In genomic region chr2:17517481-17518211, GRCh38 we compare ENCODE assay signal across 9 cellular contexts. TPM values are rescaled to one million over a fixed set of nuclear protein-coding genes. Genes with fewer than 3 reads are reported as not detected.
DNase-seq lines count a peak whose midpoint lies in the region; ATAC-seq, FAIRE-seq and TF ChIP-seq lines count a peak whose summit lies in the region.
"Had no signal": no experiment of that assay in that cellular context is flagged by ENCODE, and none has a peak within 500 bp of the region (broad histone marks: within the 10 kb centered on the region; RNA-seq: fewer than 3 reads in every experiment).

No MANE protein-coding gene starts in this region.

- FAIRE-seq in GM12892 (lab: Jason Lieb, UNC) (peak; percentile 68), keratinocyte (lab: Jason Lieb, UNC) (peak; percentile 36)

- H2AFZ ChIP-seq in keratinocyte (ENCODE audit: control insufficient read depth, low read length), result peak overlapping the region; percentile 89

- intact Hi-C loops in upper lobe of right lung (cut with DNase I), result no loop called here

- H3K27ac ChIP-seq in keratinocyte (ENCODE audit: control insufficient read depth, insufficient read depth, low read length) (no peak overlapping the region), upper lobe of right lung (no peak overlapping the region)

- H3K4me3 ChIP-seq in keratinocyte (ENCODE audit: control insufficient read depth in 2 of 3, extremely low read depth in 1 of 3, insufficient read depth in 2 of 3, low read depth in 1 of 3, low read length in 3 of 3) (peak overlapping the region; percentile 46 to 70 (median 57)), upper lobe of right lung (peak overlapping the region; percentile 44)

- dilution Hi-C loops in keratinocyte (cut with MboI; ENCODE audit: extremely low pct_ligation_motif_present, low sequenced_read_pairs), result no loop called here

- TF ChIP-seq CTCF in keratinocyte (optimal IDR thresholded peaks at IDR 0.05 in 1 of 3, IDR thresholded peaks at IDR 0.05 in 1 of 3, conservative IDR thresholded peaks at IDR 0.05 in 1 of 3; ENCODE audit: extremely low read depth in 1 of 3, insufficient read depth in 2 of 3, low read length in 3 of 3) (no peak), upper lobe of right lung (IDR thresholded peaks at IDR 0.05) (no peak)

- H3K27me3 ChIP-seq in keratinocyte (ENCODE audit: control insufficient read depth, extremely low read depth, insufficient read depth, low read length), result no peaks in the 10 kb centered on the region
- H3K27me3 ChIP-seq in upper lobe of right lung, result peaks cover 32% of the 10 kb centered on the region

- no peaks in the 10 kb centered on the region for H3K79me2 ChIP-seq in keratinocyte (ENCODE audit: control insufficient read depth, insufficient read depth, low read length)

- peak overlapping the region; percentile 54 for H3K4me2 ChIP-seq in keratinocyte (ENCODE audit: control insufficient read depth, extremely low read depth, insufficient read depth, low read depth, low read length)

- H4K20me1 ChIP-seq in keratinocyte (ENCODE audit: control insufficient read depth, extremely low read depth, insufficient read depth, low read length), result no peaks in the 10 kb centered on the region

- H3K4me1 ChIP-seq in keratinocyte (ENCODE audit: control insufficient read depth, extremely low read depth, insufficient read depth, low read length), result no peaks in the 10 kb centered on the region
- H3K4me1 ChIP-seq in upper lobe of right lung, result no peaks in the 10 kb centered on the region

- H3K9me3 ChIP-seq in keratinocyte (ENCODE audit: control insufficient read depth, low read depth, low read length), result no peaks in the 10 kb centered on the region
- H3K9me3 ChIP-seq in upper lobe of right lung, result no peaks in the 10 kb centered on the region

- H3K36me3 ChIP-seq in keratinocyte (ENCODE audit: control insufficient read depth in 2 of 2, extremely low read depth in 1 of 2, insufficient read depth in 2 of 2, low read length in 2 of 2) (no peaks in the 10 kb centered on the region), upper lobe of right lung (no peaks in the 10 kb centered on the region)

- no peaks in the 10 kb centered on the region for H3K9me1 ChIP-seq in keratinocyte (ENCODE audit: control insufficient read depth, extremely low read depth, insufficient read depth, low read length)

- no peak for DNase-seq in GM12892 (ENCODE audit: insufficient read length)
- DNase-seq in keratinocyte (ENCODE audit: low read depth, low spot score), result no peak
- DNase-seq in upper lobe of right lung, result no peak
- DNase-seq in NCI-H1048 (lab: John Stamatoyannopoulos, UW), result no peak
- DNase-seq in activated CD4-positive, CD25-positive, alpha-beta regulatory T cell (lab: John Stamatoyannopoulos, UW), result no peak
- no peak for DNase-seq in effector CD8-positive, alpha-beta T cell (lab: John Stamatoyannopoulos, UW)

- ATAC-seq in HG02642 (IDR thresholded peaks at IDR 0.05; ENCODE audit: poor library complexity, unreplicated experiment) (peak; percentile 20), SK-N-SH treated with all-trans-retinoic acid at 6 μM for 48 hours (peak; percentile 45), upper lobe of right lung (no peak)

- TF ChIP-seq POLR2A in GM12892 (IDR thresholded peaks at IDR 0.05; ENCODE audit: low read depth, low read length), result no peak

- peak overlapping the region; percentile 63 for H3K9ac ChIP-seq in keratinocyte (ENCODE audit: control insufficient read depth, extremely low read depth, insufficient read depth, low read length)

TF ChIP-seq in SK-N-SH treated with all-trans-retinoic acid at 6 μM for 48 hours, 23 proteins besides CTCF, POLR2A, EP300 and RAD21:
- TF ChIP-seq ARNTL (CRISPR knock-in tag; IDR thresholded peaks at IDR 0.05; ENCODE audit: borderline replicate concordance, low read depth) (no peak), POU6F1 (CRISPR knock-in tag; IDR thresholded peaks at IDR 0.05; ENCODE audit: borderline replicate concordance, low read depth) (no peak), TOX (CRISPR knock-in tag; IDR thresholded peaks at IDR 0.05; ENCODE audit: borderline replicate concordance) (no peak), ISL1 (CRISPR knock-in tag; IDR thresholded peaks at IDR 0.05) (no peak), BACH2 (CRISPR knock-in tag; IDR thresholded peaks at IDR 0.05; ENCODE audit: borderline replicate concordance) (no peak), CSDC2 (CRISPR knock-in tag; IDR thresholded peaks at IDR 0.05) (no peak)

RNA-seq across cellular contexts. Expression of gene RAD51AP2, which starts 0.6 kb away (rescaled TPM):
- polyA plus RNA-seq in GM12892 (2012; ENCODE audit: missing spikeins), result not detected
- 0.01 to 0.12 TPM (median 0.12 TPM) in 3 replicates for polyA plus RNA-seq in keratinocyte
- polyA plus RNA-seq in keratinocyte (2011; ENCODE audit: low read depth), result 0.27 TPM
- polyA plus RNA-seq in keratinocyte (2011; cell fraction: cytosol; rRNA removed), result not detected in 2 replicates
- polyA plus RNA-seq in keratinocyte (2011; cell fraction: nucleus; rRNA removed), result 0.23 and 0.34 TPM in 2 replicates
- 0.14 TPM in 1 of 2 replicates, not detected in the other for polyA plus RNA-seq in keratinocyte (2012; ENCODE audit: low replicate concordance)
- polyA minus RNA-seq in keratinocyte, result 0.03 TPM in 1 of 3 replicates, not detected in the others
- not detected for polyA minus RNA-seq in keratinocyte (2011; cell fraction: cytosol; rRNA and poly(A)+ RNA removed)
- 0.31 TPM in 1 of 2 replicates, not detected in the other for polyA minus RNA-seq in keratinocyte (2011; cell fraction: nucleus; rRNA and poly(A)+ RNA removed)
- total RNA-seq in upper lobe of right lung, result not detected
- total RNA-seq: mononuclear cell had no signal

RNA-seq across cellular contexts. Expression of gene VSNL1, which starts 22.9 kb away (rescaled TPM):
- 0.13 TPM for polyA plus RNA-seq in GM12892 (2012; ENCODE audit: missing spikeins)
- polyA plus RNA-seq in keratinocyte, result 18.4 to 41.1 TPM (median 32.1 TPM) in 3 replicates
- polyA plus RNA-seq in keratinocyte (2011; ENCODE audit: low read depth), result 27.0 TPM
- polyA plus RNA-seq in keratinocyte (2011; cell fraction: cytosol; rRNA removed), result 27.3 and 29.6 TPM in 2 replicates
- polyA plus RNA-seq in keratinocyte (2011; cell fraction: nucleus; rRNA removed), result 16.4 and 21.3 TPM in 2 replicates
- 11.3 and 13.0 TPM in 2 replicates for polyA plus RNA-seq in keratinocyte (2012; ENCODE audit: low replicate concordance)
- 16.4 to 29.2 TPM (median 19.6 TPM) in 3 replicates for polyA minus RNA-seq in keratinocyte
- polyA minus RNA-seq in keratinocyte (2011; cell fraction: cytosol; rRNA and poly(A)+ RNA removed), result 7.3 TPM
- polyA minus RNA-seq in keratinocyte (2011; cell fraction: nucleus; rRNA and poly(A)+ RNA removed), result 5.1 and 12.9 TPM in 2 replicates
- total RNA-seq in upper lobe of right lung, result 1.2 TPM
- total RNA-seq: mononuclear cell had no signal
